Comparison of ENCODE assay signal across 22 cellular contexts in the genomic region with DNA sequence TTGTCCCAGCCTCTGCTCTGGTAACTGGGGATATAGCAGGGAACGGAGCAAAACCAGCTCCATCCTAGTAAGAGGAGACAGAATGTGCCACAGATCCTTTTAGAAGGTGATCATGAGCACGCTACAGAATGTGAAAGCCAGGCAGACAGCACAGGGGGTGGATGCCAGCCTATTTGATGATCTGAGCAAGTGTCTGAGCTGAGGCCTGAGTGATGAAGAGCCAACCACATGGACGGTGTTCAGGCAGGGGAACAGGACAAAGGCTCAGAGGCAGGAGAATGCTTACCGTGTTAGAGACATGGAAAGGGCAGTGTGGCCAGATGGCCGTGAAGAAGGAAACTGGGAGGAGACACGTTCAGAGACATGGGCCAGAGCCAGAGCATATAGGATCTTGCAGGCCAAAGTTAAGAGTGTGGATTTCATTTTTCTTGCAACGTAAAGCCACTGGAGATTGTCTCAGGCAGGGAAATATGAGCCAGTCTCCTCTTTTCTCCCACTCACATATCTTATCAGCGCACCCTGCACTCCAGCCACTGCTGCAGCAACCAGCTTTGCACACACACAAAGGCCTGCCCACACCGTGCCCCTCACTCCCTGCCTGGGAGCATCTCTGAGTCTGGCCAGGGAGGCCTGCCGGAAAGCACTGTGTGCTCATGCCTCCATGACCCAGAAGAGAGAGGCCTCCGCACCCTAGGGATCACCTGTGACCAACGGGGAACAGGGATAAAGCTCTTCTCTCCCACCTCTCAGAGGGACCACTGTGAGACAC. TPM values are rescaled to one million over a fixed set of nuclear protein-coding genes. Genes with fewer than 3 reads are reported as not detected.
DNase-seq lines count a peak whose midpoint lies in the region; ATAC-seq and TF ChIP-seq lines count a peak whose summit lies in the region.
"Had no signal": no experiment of that assay in that cellular context is flagged by ENCODE, and none has a peak within 500 bp of the region (broad histone marks: within the 10 kb centered on the region; RNA-seq: fewer than 3 reads in every experiment).

No MANE protein-coding gene starts in this region.

- peaks cover 0 to 17% (median 0%) of the 10 kb centered on the region in 9 donors for H3K36me3 ChIP-seq in heart left ventricle
- H3K36me3 ChIP-seq in smooth muscle cell (ENCODE audit: low read depth) = no peaks in the 10 kb centered on the region
- H3K36me3 ChIP-seq in BE2C = no peaks in the 10 kb centered on the region
- H3K36me3 ChIP-seq: adrenal gland, colonic mucosa had no signal

- H3K9me3 ChIP-seq in heart left ventricle (no peaks in the 10 kb centered on the region), smooth muscle cell (replicated peaks; ENCODE audit: low read depth) (no peaks in the 10 kb centered on the region), BE2C (no peaks in the 10 kb centered on the region)
- H3K9me3 ChIP-seq: adrenal gland, colonic mucosa had no signal

- peak overlapping the region; percentile 70 for H3K27ac Mint-ChIP-seq in activated T-cell treated with anti-CD3 and anti-CD28 coated beads, Interleukin-2, amount 50 U/mL, for 24 hours
- peak overlapping the region; percentile 49 for H3K27ac Mint-ChIP-seq in activated T-helper 1 cell treated with anti-CD3 and anti-CD28 coated beads, Interleukin-12 subunit alpha, Interleukin-12 subunit beta, Interleukin-2, Interleukin-4 antibody, amounts not matched to agents 30 ng/mL and 10 ng/mL and 1 ng/mL, durations not matched to agents 14 hours and 24 hours and 36 hours
- H3K27ac Mint-ChIP-seq: activated CD8-positive, alpha-beta memory T cell treated with anti-CD3 and anti-CD28 coated beads, Interleukin-2, amount 10 ng/mL, durations not matched to agents 7 days and 5 days had no signal

- H3K4me2 ChIP-seq in smooth muscle cell = peak overlapping the region; percentile 44

- H3K27ac ChIP-seq in heart left ventricle (no peak overlapping the region), smooth muscle cell (ENCODE audit: low read depth) (peak overlapping the region; percentile 39)
- H3K27ac ChIP-seq: adrenal gland, colonic mucosa, skin epidermis had no signal

- TF ChIP-seq POLR2A in heart left ventricle (IDR thresholded peaks at IDR 0.05) = no peak

- peaks cover 61% of the 10 kb centered on the region for H3K79me2 ChIP-seq in smooth muscle cell (ENCODE audit: low read depth)

- H4K20me1 ChIP-seq in smooth muscle cell (ENCODE audit: low read depth) = peaks cover 97% of the 10 kb centered on the region

- intact Hi-C loops in activated T-helper 1 cell treated with anti-CD3 and anti-CD28 coated beads, Interleukin-12 subunit alpha, Interleukin-12 subunit beta, Interleukin-2, Interleukin-4 antibody, amounts not matched to agents 30 ng/mL and 10 ng/mL and 1 ng/mL, durations not matched to agents 14 hours and 24 hours and 36 hours (cut with micrococcal nuclease) = loop anchor here (2.0 kb wide), 1 partner anchor 17 kb away; no protein-coding TSS in a partner anchor
- intact Hi-C loops in heart left ventricle (cut with DNase I) = loop anchor here in 1 of 10 donors (5.0 kb wide), 1 partner anchor 129 kb away; no protein-coding TSS in a partner anchor

- peaks cover 80% of the 10 kb centered on the region for H3K4me1 Mint-ChIP-seq in activated T-cell treated with anti-CD3 and anti-CD28 coated beads, Interleukin-2, amount 50 U/mL, for 24 hours (ENCODE audit: low read depth)
- H3K4me1 Mint-ChIP-seq in activated T-helper 1 cell treated with anti-CD3 and anti-CD28 coated beads, Interleukin-12 subunit alpha, Interleukin-12 subunit beta, Interleukin-2, Interleukin-4 antibody, amounts not matched to agents 30 ng/mL and 10 ng/mL and 1 ng/mL, durations not matched to agents 14 hours and 24 hours and 36 hours (ENCODE audit: low read depth) = peaks cover 37% of the 10 kb centered on the region

- peak; percentile 61 to 77 (median 66) for ATAC-seq in heart left ventricle
- ATAC-seq in HG03196 (IDR thresholded peaks at IDR 0.05; ENCODE audit: unreplicated experiment) = no peak
- ATAC-seq: activated CD8-positive, alpha-beta memory T cell treated with anti-CD3 and anti-CD28 coated beads, Interleukin-2, amount 10 ng/mL, durations not matched to agents 7 days and 5 days; PC-3; SK-N-SH treated with all-trans-retinoic acid at 6 μM for 48 hours had no signal

- H3K4me3 Mint-ChIP-seq in activated T-cell treated with anti-CD3 and anti-CD28 coated beads, Interleukin-2, amount 50 U/mL, for 24 hours = no peak overlapping the region
- H3K4me3 Mint-ChIP-seq in activated T-helper 1 cell treated with anti-CD3 and anti-CD28 coated beads, Interleukin-12 subunit alpha, Interleukin-12 subunit beta, Interleukin-2, Interleukin-4 antibody, amounts not matched to agents 30 ng/mL and 10 ng/mL and 1 ng/mL, durations not matched to agents 14 hours and 24 hours and 36 hours = no peak overlapping the region
- H3K4me3 Mint-ChIP-seq: activated CD8-positive, alpha-beta memory T cell treated with anti-CD3 and anti-CD28 coated beads, Interleukin-2, amount 10 ng/mL, durations not matched to agents 7 days and 5 days had no signal

- H3K4me1 ChIP-seq in heart left ventricle (peaks cover 0 to 29% (median 12%) of the 10 kb centered on the region in 12 donors), smooth muscle cell (ENCODE audit: low read depth) (no peaks in the 10 kb centered on the region), BE2C (no peaks in the 10 kb centered on the region)
- H3K4me1 ChIP-seq: colonic mucosa had no signal

- no peak overlapping the region for H3K4me3 ChIP-seq in heart left ventricle
- no peak overlapping the region for H3K4me3 ChIP-seq in smooth muscle cell
- no peak overlapping the region for H3K4me3 ChIP-seq in BE2C (ENCODE audit: low read depth, low read length)
- H3K4me3 ChIP-seq: adrenal gland, colonic mucosa, skin epidermis had no signal

- 52 to 58% (median 55%) methylated on average over 12 of the region's 12 CpGs for WGBS in heart left ventricle, 4 donors
- 57% methylated on average over 12 of the region's 12 CpGs for WGBS in smooth muscle cell (ENCODE audit: low lambda C conversion rate)

- H2AFZ ChIP-seq in smooth muscle cell (ENCODE audit: low read depth) = no peak overlapping the region

- no peak overlapping the region for H3K9ac ChIP-seq in smooth muscle cell (ENCODE audit: low read depth)

- H3K9me3 Mint-ChIP-seq in activated T-cell treated with anti-CD3 and anti-CD28 coated beads, Interleukin-2, amount 50 U/mL, for 24 hours = no peaks in the 10 kb centered on the region
- no peaks in the 10 kb centered on the region for H3K9me3 Mint-ChIP-seq in activated T-helper 1 cell treated with anti-CD3 and anti-CD28 coated beads, Interleukin-12 subunit alpha, Interleukin-12 subunit beta, Interleukin-2, Interleukin-4 antibody, amounts not matched to agents 30 ng/mL and 10 ng/mL and 1 ng/mL, durations not matched to agents 14 hours and 24 hours and 36 hours

- no peak for DNase-seq in activated T-cell treated with anti-CD3 and anti-CD28 coated beads, Interleukin-2, amount 50 U/mL, for 24 hours
- DNase-seq in activated T-cell treated with anti-CD3 and anti-CD28 coated beads, Interleukin-2, amount 50 U/mL, for 48 hours = no peak
- no peak for DNase-seq in activated T-helper 1 cell treated with anti-CD3 and anti-CD28 coated beads, Interleukin-12 subunit alpha, Interleukin-12 subunit beta, Interleukin-2, Interleukin-4 antibody, amounts not matched to agents 30 ng/mL and 10 ng/mL and 1 ng/mL, durations not matched to agents 14 hours and 24 hours and 36 hours (ENCODE audit: low spot score)
- DNase-seq in heart left ventricle = peak in 1 of 5 donors; percentile 34
- DNase-seq in smooth muscle cell (lab: John Stamatoyannopoulos, UW; ENCODE audit: unreplicated experiment) = no peak
- DNase-seq in BE2C = no peak
- DNase-seq in hippocampal formation (lab: John Stamatoyannopoulos, UW) = no peak
- DNase-seq: ACHN; activated CD8-positive, alpha-beta memory T cell treated with anti-CD3 and anti-CD28 coated beads, Interleukin-2, amount 10 ng/mL, durations not matched to agents 7 days and 5 days; adrenal gland; colonic mucosa; COR-L47; NCI-H2029 treated with DMSO at 0.1 percent for 48 hours; NCI-H524 treated with DMSO at 0.1 percent for 48 hours; PC-3 had no signal

- TF ChIP-seq CTCF in heart left ventricle (IDR thresholded peaks at IDR 0.05) (no peak), smooth muscle cell (IDR thresholded peaks at IDR 0.05; ENCODE audit: borderline replicate concordance, insufficient read depth, poor library complexity, severe bottlenecking) (no peak), BE2C (IDR thresholded peaks at IDR 0.05; ENCODE audit: low read depth, low read length) (no peak)

- H3K27me3 ChIP-seq in heart left ventricle (no peaks in the 10 kb centered on the region), smooth muscle cell (ENCODE audit: low read depth) (no peaks in the 10 kb centered on the region), BE2C (no peaks in the 10 kb centered on the region)
- H3K27me3 ChIP-seq: adrenal gland, colonic mucosa had no signal

- no peaks in the 10 kb centered on the region for H3K27me3 Mint-ChIP-seq in activated T-cell treated with anti-CD3 and anti-CD28 coated beads, Interleukin-2, amount 50 U/mL, for 24 hours
- H3K27me3 Mint-ChIP-seq in activated T-helper 1 cell treated with anti-CD3 and anti-CD28 coated beads, Interleukin-12 subunit alpha, Interleukin-12 subunit beta, Interleukin-2, Interleukin-4 antibody, amounts not matched to agents 30 ng/mL and 10 ng/mL and 1 ng/mL, durations not matched to agents 14 hours and 24 hours and 36 hours (ENCODE audit: insufficient read depth) = no peaks in the 10 kb centered on the region
- H3K27me3 Mint-ChIP-seq: activated CD8-positive, alpha-beta memory T cell treated with anti-CD3 and anti-CD28 coated beads, Interleukin-2, amount 10 ng/mL, durations not matched to agents 7 days and 5 days had no signal

- peaks cover 66% of the 10 kb centered on the region for H3K36me3 Mint-ChIP-seq in activated T-cell treated with anti-CD3 and anti-CD28 coated beads, Interleukin-2, amount 50 U/mL, for 24 hours (ENCODE audit: low read depth)
- peaks cover 20% of the 10 kb centered on the region for H3K36me3 Mint-ChIP-seq in activated T-helper 1 cell treated with anti-CD3 and anti-CD28 coated beads, Interleukin-12 subunit alpha, Interleukin-12 subunit beta, Interleukin-2, Interleukin-4 antibody, amounts not matched to agents 30 ng/mL and 10 ng/mL and 1 ng/mL, durations not matched to agents 14 hours and 24 hours and 36 hours (ENCODE audit: low read depth)

- no peaks in the 10 kb centered on the region for H3F3A ChIP-seq in smooth muscle cell (ENCODE audit: low read depth)

RNA-seq across cellular contexts. Expression of a gene that starts 20.1 kb away (rescaled TPM):
- total RNA-seq in activated T-helper 1 cell treated with anti-CD3 and anti-CD28 coated beads, Interleukin-12 subunit alpha, Interleukin-12 subunit beta, Interleukin-2, Interleukin-4 antibody, amounts not matched to agents 30 ng/mL and 10 ng/mL and 1 ng/mL, durations not matched to agents 14 hours and 24 hours and 36 hours = 46.8 and 47.6 TPM in 2 replicates
- 10 to 100 TPM in 1 of 9 donors, 1 to 10 TPM in 8; 1.3 to 10.3 (median 3.3) TPM for total RNA-seq in heart left ventricle
- 1 to 10 TPM; 2.4 to 4.9 TPM for polyA plus RNA-seq in heart left ventricle
- 9.5 and 15.8 TPM in 2 replicates for total RNA-seq in smooth muscle cell
- polyA plus RNA-seq in smooth muscle cell = 17.1 and 20.8 TPM in 2 replicates
- polyA plus RNA-seq in BE2C (2012; ENCODE audit: insufficient read depth, insufficient read length, low read depth) = 1.2 TPM

RNA-seq across cellular contexts. Expression of a gene that starts 41.0 kb away (rescaled TPM):
- not detected in 2 replicates for total RNA-seq in activated T-helper 1 cell treated with anti-CD3 and anti-CD28 coated beads, Interleukin-12 subunit alpha, Interleukin-12 subunit beta, Interleukin-2, Interleukin-4 antibody, amounts not matched to agents 30 ng/mL and 10 ng/mL and 1 ng/mL, durations not matched to agents 14 hours and 24 hours and 36 hours
- total RNA-seq in heart left ventricle (not detected), smooth muscle cell (not detected in 2 replicates)
- polyA plus RNA-seq in heart left ventricle (not detected), smooth muscle cell (not detected in 2 replicates)
- polyA plus RNA-seq in BE2C (2012; ENCODE audit: insufficient read depth, insufficient read length, low read depth) = not detected
- total RNA-seq: activated CD8-positive, alpha-beta memory T cell treated with anti-CD3 and anti-CD28 coated beads, Interleukin-2, amount 10 ng/mL, durations not matched to agents 7 days and 5 days; adrenal gland; frontal cortex; HepG2; omental fat pad; PC-3; ureter had no signal
- polyA plus RNA-seq: HepG2 had no signal

RNA-seq across cellular contexts. Expression of a gene that starts 59.3 kb away (rescaled TPM):
- 72.3 and 75.4 TPM in 2 replicates for total RNA-seq in activated T-helper 1 cell treated with anti-CD3 and anti-CD28 coated beads, Interleukin-12 subunit alpha, Interleukin-12 subunit beta, Interleukin-2, Interleukin-4 antibody, amounts not matched to agents 30 ng/mL and 10 ng/mL and 1 ng/mL, durations not matched to agents 14 hours and 24 hours and 36 hours
- total RNA-seq in heart left ventricle (10 to 100 TPM; 14.9 to 31.2 (median 24.5) TPM), smooth muscle cell (10.2 and 19.3 TPM in 2 replicates)
- polyA plus RNA-seq in heart left ventricle (10 to 100 TPM; 16.2 to 27.0 TPM), smooth muscle cell (47.3 and 60.0 TPM in 2 replicates)
- polyA plus RNA-seq in BE2C (2012; ENCODE audit: insufficient read depth, insufficient read length, low read depth) = 95.0 TPM
